ENCODE assay signal across 19 cellular contexts in genomic region chr14:55816225-55816624, GRCh38.
"Had no signal": no experiment of that assay in that cellular context is flagged by ENCODE, and none has a peak within 500 bp of the region (broad histone marks: within the 10 kb centered on the region; RNA-seq: fewer than 3 reads in every experiment).

No MANE protein-coding gene starts in this region.

- H3K9me3 ChIP-seq: esophagus squamous epithelium, sigmoid colon, upper lobe of left lung, uterus had no signal

- ATAC-seq: effector memory CD8-positive, alpha-beta T cell; gastroesophageal sphincter; left colon; left ventricle myocardium superior had no signal

- H3K27ac Mint-ChIP-seq: effector memory CD8-positive, alpha-beta T cell; naive B cell had no signal

- H3K4me1 ChIP-seq: esophagus squamous epithelium, gastroesophageal sphincter, sigmoid colon, tibial artery, upper lobe of left lung, uterus had no signal

- H3K27ac ChIP-seq: esophagus squamous epithelium, gastroesophageal sphincter, hepatocyte, sigmoid colon, skin epidermis, tibial artery, upper lobe of left lung, uterus had no signal

- H3K4me1 Mint-ChIP-seq: naive B cell had no signal

- H3K36me3 ChIP-seq: esophagus squamous epithelium, gastroesophageal sphincter, sigmoid colon, tibial artery, upper lobe of left lung, uterus had no signal

- H3K27me3 ChIP-seq: esophagus squamous epithelium, gastroesophageal sphincter, hepatocyte, sigmoid colon, tibial artery, upper lobe of left lung, uterus had no signal

- H3K4me2 ChIP-seq: hepatocyte had no signal

- H2AFZ ChIP-seq: hepatocyte had no signal

- H3K4me3 Mint-ChIP-seq: effector memory CD8-positive, alpha-beta T cell; naive B cell had no signal

- H3K36me3 Mint-ChIP-seq: naive B cell had no signal

- DNase-seq: effector memory CD8-positive, alpha-beta T cell; esophagus squamous epithelium; foreskin fibroblast; left colon; left ventricle myocardium superior; mesenchymal stem cell; naive B cell; posterior cingulate gyrus; sigmoid colon; stimulated activated CD4-positive, alpha-beta T cell treated with anti-CD3 and anti-CD28 coated beads, Interleukin-2, amount 100 ng/mL, for 24 hours; stimulated activated CD4-positive, alpha-beta T cell treated with anti-CD3 and anti-CD28 coated beads, Interleukin-4, amount 100 ng/mL, for 4 hours; stimulated activated naive CD4-positive, alpha-beta T cell; tibial artery; upper lobe of left lung; uterus had no signal

- H3K4me3 ChIP-seq: esophagus squamous epithelium, gastroesophageal sphincter, hepatocyte, lung, sigmoid colon, skin epidermis, tibial artery, upper lobe of left lung, uterus had no signal
